In the genomic region with DNA sequence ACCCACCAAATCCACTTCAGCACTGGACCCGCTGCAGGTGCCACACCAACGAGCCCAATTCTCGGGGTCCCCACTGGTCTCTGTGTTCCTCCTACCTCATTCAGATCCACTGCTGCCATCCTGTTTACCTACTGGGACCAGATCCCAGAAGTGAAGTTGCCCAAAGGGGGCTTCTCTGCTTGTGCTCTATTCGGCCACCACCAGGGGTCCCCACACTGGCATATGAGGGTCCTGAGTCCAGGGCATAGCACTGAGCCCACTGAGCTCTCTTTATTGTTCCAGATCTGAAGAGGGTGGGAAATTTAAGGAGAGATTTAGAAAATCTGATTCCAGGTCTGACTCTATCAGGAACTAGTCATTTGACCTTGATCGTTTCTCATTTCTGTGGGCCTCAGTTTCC, we compare ENCODE assay signal across 16 cellular contexts. TPM values are rescaled to one million over a fixed set of nuclear protein-coding genes. Genes with fewer than 3 reads are reported as not detected.
DNase-seq lines count a peak whose midpoint lies in the region; ATAC-seq and TF ChIP-seq lines count a peak whose summit lies in the region.
"Had no signal": no experiment of that assay in that cellular context is flagged by ENCODE, and none has a peak within 500 bp of the region (broad histone marks: within the 10 kb centered on the region; RNA-seq: fewer than 3 reads in every experiment).

No MANE protein-coding gene starts in this region.

- H3K27me3 ChIP-seq in Peyer's patch, result no peaks in the 10 kb centered on the region
- no peaks in the 10 kb centered on the region for H3K27me3 ChIP-seq in right cardiac atrium (ENCODE audit: control insufficient read depth, insufficient read depth)
- H3K27me3 ChIP-seq: BLaER1 had no signal

- WGBS in right cardiac atrium, result 62% methylated on average over 5 of the region's 5 CpGs

- TF ChIP-seq CTCF in natural killer cell (IDR thresholded peaks at IDR 0.05) (no peak), foreskin fibroblast (IDR thresholded peaks at IDR 0.05; ENCODE audit: low read depth, low read length) (peak; percentile 16), type B pancreatic cell (conservative IDR thresholded peaks at IDR 0.05) (peak; percentile 74), Peyer's patch (IDR thresholded peaks at IDR 0.05) (no peak)

- H3K36me3 ChIP-seq in Peyer's patch, result no peaks in the 10 kb centered on the region
- H3K36me3 ChIP-seq: BLaER1 had no signal

- H3K27ac Mint-ChIP-seq in natural killer cell treated with Interleukin-12 subunit alpha and Interleukin-12 subunit beta and Interleukin-15 and Interleukin-18, amount 100 ng/mL, for 72 hours, result no peak overlapping the region
- no peak overlapping the region for H3K27ac Mint-ChIP-seq in natural killer cell
- H3K27ac Mint-ChIP-seq in type B pancreatic cell, result no peak overlapping the region
- no peak overlapping the region for H3K27ac Mint-ChIP-seq in activated CD4-positive, alpha-beta T cell treated with anti-CD3 and anti-CD28 coated beads, Interleukin-2, amount 10 ng/mL, durations not matched to agents 24 days and 14 days

- H3K4me1 ChIP-seq in Peyer's patch (no peaks in the 10 kb centered on the region), right cardiac atrium (ENCODE audit: control insufficient read depth, insufficient read depth, low read length) (no peaks in the 10 kb centered on the region)
- H3K4me1 ChIP-seq: BLaER1 had no signal

- TF ChIP-seq POLR2A in Peyer's patch (IDR thresholded peaks at IDR 0.05), result no peak

- peaks cover 0 to 2% of the 10 kb centered on the region in 2 donors for H3K27me3 Mint-ChIP-seq in natural killer cell treated with Interleukin-12 subunit alpha and Interleukin-12 subunit beta and Interleukin-15 and Interleukin-18, amount 100 ng/mL, for 72 hours
- H3K27me3 Mint-ChIP-seq in natural killer cell (ENCODE audit: low read depth in 2 of 2) (peaks cover 0 to 4% of the 10 kb centered on the region in 2 donors), type B pancreatic cell (peaks cover 4% of the 10 kb centered on the region)
- H3K27me3 Mint-ChIP-seq in activated CD4-positive, alpha-beta T cell treated with anti-CD3 and anti-CD28 coated beads, Interleukin-2, amount 10 ng/mL, durations not matched to agents 24 days and 14 days, result peaks cover under 1% of the 10 kb centered on the region

- H3K9me3 Mint-ChIP-seq in natural killer cell treated with Interleukin-12 subunit alpha and Interleukin-12 subunit beta and Interleukin-15 and Interleukin-18, amount 100 ng/mL, for 72 hours, result no peaks in the 10 kb centered on the region
- H3K9me3 Mint-ChIP-seq in natural killer cell (no peaks in the 10 kb centered on the region), type B pancreatic cell (no peaks in the 10 kb centered on the region)
- H3K9me3 Mint-ChIP-seq in activated CD4-positive, alpha-beta T cell treated with anti-CD3 and anti-CD28 coated beads, Interleukin-2, amount 10 ng/mL, durations not matched to agents 24 days and 14 days, result no peaks in the 10 kb centered on the region
- H3K9me3 Mint-ChIP-seq: immature natural killer cell had no signal

- no peaks in the 10 kb centered on the region for H3K9me3 ChIP-seq in Peyer's patch
- no peaks in the 10 kb centered on the region for H3K9me3 ChIP-seq in right cardiac atrium (ENCODE audit: control insufficient read depth, low read length)
- H3K9me3 ChIP-seq: BLaER1 had no signal

- H3K27ac ChIP-seq in Peyer's patch, result no peak overlapping the region
- H3K27ac ChIP-seq in right cardiac atrium (ENCODE audit: low read length), result no peak overlapping the region
- H3K27ac ChIP-seq: BLaER1, GM23248 had no signal

- H3K36me3 Mint-ChIP-seq in natural killer cell treated with Interleukin-12 subunit alpha and Interleukin-12 subunit beta and Interleukin-15 and Interleukin-18, amount 100 ng/mL, for 72 hours, result no peaks in the 10 kb centered on the region
- H3K36me3 Mint-ChIP-seq in natural killer cell (no peaks in the 10 kb centered on the region), type B pancreatic cell (no peaks in the 10 kb centered on the region)
- no peaks in the 10 kb centered on the region for H3K36me3 Mint-ChIP-seq in activated CD4-positive, alpha-beta T cell treated with anti-CD3 and anti-CD28 coated beads, Interleukin-2, amount 10 ng/mL, durations not matched to agents 24 days and 14 days (ENCODE audit: low read depth)
- H3K36me3 Mint-ChIP-seq: immature natural killer cell had no signal

- H3K4me3 ChIP-seq in foreskin fibroblast (ENCODE audit: low read depth in 1 of 2, low read length in 2 of 2) (no peak overlapping the region), Peyer's patch (no peak overlapping the region), right cardiac atrium (ENCODE audit: low read length) (no peak overlapping the region)
- H3K4me3 ChIP-seq: BLaER1, GM23248, smooth muscle cell had no signal

- no peak for ATAC-seq in natural killer cell treated with Interleukin-12 subunit alpha and Interleukin-12 subunit beta and Interleukin-15 and Interleukin-18, amount 100 ng/mL, for 72 hours
- ATAC-seq in natural killer cell, result no peak
- no peak for ATAC-seq in right cardiac atrium

- H3K4me1 Mint-ChIP-seq in natural killer cell treated with Interleukin-12 subunit alpha and Interleukin-12 subunit beta and Interleukin-15 and Interleukin-18, amount 100 ng/mL, for 72 hours (ENCODE audit: low read depth in 2 of 2), result no peaks in the 10 kb centered on the region
- no peaks in the 10 kb centered on the region for H3K4me1 Mint-ChIP-seq in natural killer cell
- no peaks in the 10 kb centered on the region for H3K4me1 Mint-ChIP-seq in type B pancreatic cell (ENCODE audit: unreplicated experiment)
- no peaks in the 10 kb centered on the region for H3K4me1 Mint-ChIP-seq in activated CD4-positive, alpha-beta T cell treated with anti-CD3 and anti-CD28 coated beads, Interleukin-2, amount 10 ng/mL, durations not matched to agents 24 days and 14 days
- H3K4me1 Mint-ChIP-seq: immature natural killer cell had no signal

- H3K4me3 Mint-ChIP-seq in natural killer cell treated with Interleukin-12 subunit alpha and Interleukin-12 subunit beta and Interleukin-15 and Interleukin-18, amount 100 ng/mL, for 72 hours, result no peak overlapping the region
- no peak overlapping the region for H3K4me3 Mint-ChIP-seq in natural killer cell
- no peak overlapping the region for H3K4me3 Mint-ChIP-seq in type B pancreatic cell
- H3K4me3 Mint-ChIP-seq in activated CD4-positive, alpha-beta T cell treated with anti-CD3 and anti-CD28 coated beads, Interleukin-2, amount 10 ng/mL, durations not matched to agents 24 days and 14 days, result no peak overlapping the region
- H3K4me3 Mint-ChIP-seq: immature natural killer cell had no signal

- in situ Hi-C loops in SK-MEL-5 (cut with HindIII; ENCODE audit: low pct_unique_long_range_greater_than_20kb, low sequenced_read_pairs), result no loop called here

- intact Hi-C loops in natural killer cell (cut with micrococcal nuclease) (no loop called here), right cardiac atrium (cut with DNase I) (no loop called here)
- intact Hi-C loops in activated CD4-positive, alpha-beta T cell treated with anti-CD3 and anti-CD28 coated beads, Interleukin-2, amount 10 ng/mL, durations not matched to agents 24 days and 14 days (cut with micrococcal nuclease), result no loop called here

- peak; percentile 22 for DNase-seq in natural killer cell treated with Interleukin-12 subunit alpha and Interleukin-12 subunit beta and Interleukin-15 and Interleukin-18, amount 100 ng/mL, for 72 hours (ENCODE audit: low spot score)
- DNase-seq in natural killer cell (no peak), SK-MEL-5 (ENCODE audit: low read depth, low spot score) (peak; percentile 39), foreskin fibroblast (no peak), type B pancreatic cell (ENCODE audit: extremely low spot score, unreplicated experiment) (no peak), Peyer's patch (no peak), right cardiac atrium (no peak)
- DNase-seq in activated CD4-positive, alpha-beta T cell treated with anti-CD3 and anti-CD28 coated beads, Interleukin-2, amount 10 ng/mL, durations not matched to agents 24 days and 14 days, result no peak
- DNase-seq: activated CD8-positive, alpha-beta memory T cell treated with anti-CD3 and anti-CD28 coated beads, Interleukin-2, amount 50 U/mL, for 48 hours; amygdala; GM23248; immature natural killer cell; NCI-H1930 had no signal

RNA-seq across cellular contexts. Expression of a gene that starts 2.4 kb away (rescaled TPM):
- total RNA-seq in natural killer cell treated with Interleukin-12 subunit alpha and Interleukin-12 subunit beta and Interleukin-15 and Interleukin-18, amount 100 ng/mL, for 72 hours, result not detected
- total RNA-seq in natural killer cell (not detected), type B pancreatic cell (ENCODE audit: low replicate concordance) (not detected in 2 replicates), Peyer's patch (not detected), right cardiac atrium (not detected)
- total RNA-seq in SK-MEL-5 (2014; rRNA removed; shearing (Covaris generic)), result 0.21 and 0.98 TPM in 2 replicates
- polyA plus RNA-seq in SK-MEL-5 (2015; cell fraction: cytosol; rRNA removed), result 2.8 TPM in 2 replicates
- polyA plus RNA-seq in SK-MEL-5 (2015; cell fraction: nucleus; rRNA removed), result 0.20 and 0.64 TPM in 2 replicates
- polyA plus RNA-seq in right cardiac atrium, result not detected
- total RNA-seq in activated CD4-positive, alpha-beta T cell treated with anti-CD3 and anti-CD28 coated beads, Interleukin-2, amount 10 ng/mL, durations not matched to agents 24 days and 14 days, result not detected in 2 replicates
- total RNA-seq: GM23248, myocyte, smooth muscle cell had no signal
- polyA plus RNA-seq: GM23248, immature natural killer cell, smooth muscle cell had no signal

Comparison
In these comparisons a context has a peak if more than half of its experiments do, and no peak if none do; other contexts are left out.
1. DNase-seq: peak in natural killer cell treated with Interleukin-12 subunit alpha and Interleukin-12 subunit beta and Interleukin-15 and Interleukin-18, amount 100 ng/mL, for 72 hours (single experiment) and SK-MEL-5 (single experiment); none in natural killer cell (single experiment), foreskin fibroblast (0 of 2), type B pancreatic cell (single experiment), Peyer's patch (0 of 3), right cardiac atrium (0 of 3) and activated CD4-positive, alpha-beta T cell treated with anti-CD3 and anti-CD28 coated beads, Interleukin-2, amount 10 ng/mL, durations not matched to agents 24 days and 14 days (single experiment).
2. CTCF ChIP-seq: peak in foreskin fibroblast (single experiment) and type B pancreatic cell (single experiment); none in natural killer cell (single experiment) and Peyer's patch (0 of 6).